ENCODE assay signal across 10 cellular contexts in the genomic region with DNA sequence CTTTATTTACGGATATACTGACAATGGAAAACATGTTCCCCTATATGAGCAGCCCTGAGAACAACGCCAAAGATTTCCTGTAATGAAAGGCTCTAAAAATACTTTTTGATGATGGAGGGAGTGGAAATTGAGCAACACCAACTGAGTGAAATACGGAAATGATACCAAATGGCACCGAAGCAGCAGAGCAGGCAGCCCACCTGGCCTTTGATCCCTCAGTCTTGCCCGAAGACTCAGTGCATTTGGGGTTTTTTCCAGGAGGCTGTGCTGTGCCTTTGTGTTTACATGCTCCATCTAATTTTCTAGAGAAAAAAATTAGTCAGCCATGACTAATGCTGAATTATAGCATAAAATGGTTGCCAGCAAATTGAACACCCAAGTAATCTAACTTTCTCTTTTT.
A peak's percentile ranks its signal among the peaks of the same experiment; 100 is the strongest.
DNase-seq lines count a peak whose midpoint lies in the region; ATAC-seq lines count a peak whose summit lies in the region.
"Had no signal": no experiment of that assay in that cellular context is flagged by ENCODE, and none has a peak within 500 bp of the region (broad histone marks: within the 10 kb centered on the region; RNA-seq: fewer than 3 reads in every experiment).

No MANE protein-coding gene starts in this region.

- H3K27me3 ChIP-seq in BLaER1 treated with 17β-estradiol and CSF1 and Interleukin-3, amounts not matched to agents 10 nM and 100 nM, result no peaks in the 10 kb centered on the region
- no peaks in the 10 kb centered on the region for H3K27me3 ChIP-seq in MG63

- no peaks in the 10 kb centered on the region for H3K36me3 ChIP-seq in BLaER1 treated with 17β-estradiol and CSF1 and Interleukin-3, amounts not matched to agents 10 nM and 100 nM
- H3K36me3 ChIP-seq in MG63, result no peaks in the 10 kb centered on the region

- peak overlapping the region; percentile 58 to 97 (median 76) for H3K27ac ChIP-seq in BLaER1 treated with 17β-estradiol and CSF1 and Interleukin-3, amounts not matched to agents 10 nM and 100 nM

- peak overlapping the region in 1 of 10 experiments; percentile 37; a peak in 1 of 20 replicates for H3K4me3 ChIP-seq in BLaER1 treated with 17β-estradiol and CSF1 and Interleukin-3, amounts not matched to agents 10 nM and 100 nM
- no peak overlapping the region for H3K4me3 ChIP-seq in MG63

- DNase-seq in MG63, result peak; percentile 61
- peak; percentile 28 for DNase-seq in activated naive CD4-positive, alpha-beta T cell treated with anti-CD3 and anti-CD28 coated beads, Interleukin-2, amount 50 U/mL, for 16 hours
- DNase-seq in sciatic nerve (ENCODE audit: low spot score), result no peak
- no peak for DNase-seq in epidermal melanocyte (ENCODE audit: insufficient read length, low spot score)
- DNase-seq: activated B cell treated with CpG ODN at 0.5 μM for 24 hours had no signal

- intact Hi-C loops in sciatic nerve (cut with DNase I), result no loop called here

- peak overlapping the region in 10 of 11 experiments; percentile 16 to 81 (median 60); a peak in 15 of 22 replicates for H3K9ac ChIP-seq in BLaER1 treated with 17β-estradiol and CSF1 and Interleukin-3, amounts not matched to agents 10 nM and 100 nM

- no peaks in the 10 kb centered on the region for H4K20me1 ChIP-seq in BLaER1 treated with 17β-estradiol and CSF1 and Interleukin-3, amounts not matched to agents 10 nM and 100 nM

- peak; percentile 67 for ATAC-seq in sciatic nerve
- no peak for ATAC-seq in GM18517 (IDR thresholded peaks at IDR 0.05; ENCODE audit: unreplicated experiment)
- no peak for ATAC-seq in GM19324 (IDR thresholded peaks at IDR 0.05; ENCODE audit: low FRiP score, unreplicated experiment)
- ATAC-seq in GM19467 (IDR thresholded peaks at IDR 0.05; ENCODE audit: unreplicated experiment), result no peak
- ATAC-seq: left lobe of liver had no signal

- peak overlapping the region; percentile 27 to 88 (median 64); a peak in 21 of 22 replicates for H3K4me2 ChIP-seq in BLaER1 treated with 17β-estradiol and CSF1 and Interleukin-3, amounts not matched to agents 10 nM and 100 nM

- H3K9me3 ChIP-seq in BLaER1 treated with 17β-estradiol and CSF1 and Interleukin-3, amounts not matched to agents 10 nM and 100 nM (replicated peaks in 1 of 11), result no peaks in the 10 kb centered on the region
- no peaks in the 10 kb centered on the region for H3K9me3 ChIP-seq in MG63

- peaks cover 10 to 100% (median 29%) of the 10 kb centered on the region in 10 experiments; a peak in 19 of 20 replicates for H3K4me1 ChIP-seq in BLaER1 treated with 17β-estradiol and CSF1 and Interleukin-3, amounts not matched to agents 10 nM and 100 nM

Comparison
In these comparisons a context has a peak if more than half of its experiments do, and no peak if none do; other contexts are left out.
1. DNase-seq: peak in MG63 (single experiment) and activated naive CD4-positive, alpha-beta T cell treated with anti-CD3 and anti-CD28 coated beads, Interleukin-2, amount 50 U/mL, for 16 hours (single experiment); none in sciatic nerve (single experiment) and epidermal melanocyte (single experiment).